20 cellular contexts compared by ENCODE assay signal in the genomic region with DNA sequence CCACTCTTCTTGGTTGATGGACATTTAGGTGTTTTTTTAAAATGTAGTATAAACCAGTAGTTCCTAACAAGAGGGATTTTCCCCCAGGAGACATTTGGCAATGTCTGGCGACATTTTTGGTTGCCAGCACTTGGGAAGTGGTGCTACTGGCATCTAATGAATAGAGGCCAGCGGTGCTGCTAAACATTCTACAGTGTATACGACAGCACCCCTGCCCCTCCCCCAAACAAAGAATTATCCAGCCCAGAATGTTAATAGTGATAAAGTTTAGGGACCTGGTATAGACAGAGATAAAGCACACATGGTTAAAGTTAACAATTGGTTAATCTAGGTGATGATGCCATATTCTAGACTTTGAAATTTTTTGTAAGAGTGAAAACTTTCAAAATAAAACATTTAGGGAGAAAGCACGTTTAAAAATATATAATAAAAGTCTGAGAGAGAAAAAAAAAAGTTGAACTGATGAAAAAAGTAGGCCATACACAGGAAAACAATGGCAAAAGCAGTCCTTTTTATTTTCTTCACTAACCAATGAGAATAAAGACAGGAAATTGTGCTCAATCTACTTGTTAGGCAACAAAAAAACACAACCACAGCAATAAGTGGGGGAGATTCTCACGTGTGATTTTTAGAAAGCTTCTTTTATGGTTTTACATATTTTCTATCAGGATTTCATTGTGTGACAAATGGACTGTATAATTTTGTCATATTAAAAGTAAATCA. TPM values are rescaled to one million over a fixed set of nuclear protein-coding genes. Genes with fewer than 3 reads are reported as not detected.
DNase-seq lines count a peak whose midpoint lies in the region; ATAC-seq, FAIRE-seq and TF ChIP-seq lines count a peak whose summit lies in the region.
"Had no signal": no experiment of that assay in that cellular context is flagged by ENCODE, and none has a peak within 500 bp of the region (broad histone marks: within the 10 kb centered on the region; RNA-seq: fewer than 3 reads in every experiment).

No MANE protein-coding gene starts in this region.

- H3K9ac ChIP-seq in DND-41 (ENCODE audit: low read depth, low read length) (no peak overlapping the region), neural progenitor cell (no peak overlapping the region)

- H3K79me2 ChIP-seq in DND-41 (ENCODE audit: insufficient read depth, low read length) (no peaks in the 10 kb centered on the region), neural progenitor cell (ENCODE audit: low read depth) (no peaks in the 10 kb centered on the region)

- H3K27ac ChIP-seq in DND-41 (ENCODE audit: low read length) (no peak overlapping the region), neural progenitor cell (no peak overlapping the region)
- H3K27ac ChIP-seq: foreskin keratinocyte, RWPE1 had no signal

- H3K27ac Mint-ChIP-seq in T-helper 17 cell (peak overlapping the region; percentile 85), neural progenitor cell (no peak overlapping the region)
- H3K27ac Mint-ChIP-seq: activated CD8-positive, alpha-beta memory T cell treated with anti-CD3 and anti-CD28 coated beads, Interleukin-2, amount 10 ng/mL, durations not matched to agents 7 days and 5 days; HFFc6; WTC11 had no signal

- H3F3A ChIP-seq in neural progenitor cell (ENCODE audit: low read depth) = peaks cover 9% of the 10 kb centered on the region

- peak; percentile 29 for DNase-seq in NOMO-1 treated with DMSO at 0.1 percent for 48 hours (lab: John Stamatoyannopoulos, UW; ENCODE audit: unreplicated experiment)
- DNase-seq in NOMO-1 treated with dmso at 0.1 percent for 144 hours (lab: John Stamatoyannopoulos, UW; ENCODE audit: unreplicated experiment) = no peak
- DNase-seq in DND-41 = no peak
- no peak for DNase-seq in T-helper 17 cell
- peak; percentile 11 for DNase-seq in neural progenitor cell (ENCODE audit: low spot score)
- DNase-seq in HTR-8/SVneo (ENCODE audit: insufficient read length, low spot score) = no peak
- DNase-seq: activated CD8-positive, alpha-beta memory T cell treated with anti-CD3 and anti-CD28 coated beads, Interleukin-2, amount 10 ng/mL, durations not matched to agents 7 days and 5 days; activated gamma-delta T cell; aorta; foreskin keratinocyte; HFFc6; left cardiac atrium; midbrain; NCI-H774; stimulated activated CD4-positive, alpha-beta T cell treated with anti-CD3 and anti-CD28 coated beads, Interleukin-4, amount 100 ng/mL, for 1 hour; substantia nigra had no signal

- peaks cover 3% of the 10 kb centered on the region for H3K36me3 Mint-ChIP-seq in T-helper 17 cell (ENCODE audit: low read depth)
- H3K36me3 Mint-ChIP-seq in neural progenitor cell = no peaks in the 10 kb centered on the region
- H3K36me3 Mint-ChIP-seq: activated CD8-positive, alpha-beta memory T cell treated with anti-CD3 and anti-CD28 coated beads, Interleukin-2, amount 10 ng/mL, durations not matched to agents 7 days and 5 days; WTC11 had no signal

- no peaks in the 10 kb centered on the region for H3K9me3 Mint-ChIP-seq in neural progenitor cell
- H3K9me3 Mint-ChIP-seq: HFFc6, WTC11 had no signal

- H3K4me1 ChIP-seq in DND-41 (ENCODE audit: insufficient read depth, low read length) (peaks cover 9% of the 10 kb centered on the region), neural progenitor cell (no peaks in the 10 kb centered on the region)
- H3K4me1 ChIP-seq: foreskin keratinocyte had no signal

- peak overlapping the region; percentile 54; the same call in 1 of the 2 replicates for H2AFZ ChIP-seq in DND-41 (ENCODE audit: low read depth, low read length)
- H2AFZ ChIP-seq in neural progenitor cell (replicated peaks) = no peak overlapping the region

- H3K4me3 Mint-ChIP-seq in T-helper 17 cell (peak overlapping the region; percentile 3), neural progenitor cell (no peak overlapping the region)
- H3K4me3 Mint-ChIP-seq: activated CD8-positive, alpha-beta memory T cell treated with anti-CD3 and anti-CD28 coated beads, Interleukin-2, amount 10 ng/mL, durations not matched to agents 7 days and 5 days; HFFc6; WTC11 had no signal

- no peaks in the 10 kb centered on the region for H3K9me3 ChIP-seq in DND-41 (ENCODE audit: insufficient read depth, low read length, severe bottlenecking)
- no peaks in the 10 kb centered on the region for H3K9me3 ChIP-seq in T-helper 17 cell (ENCODE audit: control insufficient read depth, low read length, poor library complexity, severe bottlenecking)
- H3K9me3 ChIP-seq in neural progenitor cell (ENCODE audit: low read depth) = no peaks in the 10 kb centered on the region

- H3K27me3 Mint-ChIP-seq in T-helper 17 cell (no peaks in the 10 kb centered on the region), neural progenitor cell (ENCODE audit: insufficient read depth, low read depth) (peaks cover 3% of the 10 kb centered on the region)
- H3K27me3 Mint-ChIP-seq: activated CD8-positive, alpha-beta memory T cell treated with anti-CD3 and anti-CD28 coated beads, Interleukin-2, amount 10 ng/mL, durations not matched to agents 7 days and 5 days had no signal

- H3K4me3 ChIP-seq in DND-41 (ENCODE audit: low read depth in 1 of 2, low read length in 2 of 2) (no peak overlapping the region), neural progenitor cell (no peak overlapping the region)

- TF ChIP-seq CTCF in DND-41 (IDR thresholded peaks at IDR 0.05; ENCODE audit: borderline replicate concordance, extremely low read depth, low read length, poor library complexity, severe bottlenecking) = no peak
- no peak for TF ChIP-seq CTCF in neural progenitor cell (IDR thresholded peaks at IDR 0.05)

- H3K27me3 ChIP-seq in DND-41 (ENCODE audit: insufficient read depth, low read length, poor library complexity) = no peaks in the 10 kb centered on the region
- H3K27me3 ChIP-seq in neural progenitor cell = no peaks in the 10 kb centered on the region
- H3K27me3 ChIP-seq: foreskin keratinocyte had no signal

- H4K20me1 ChIP-seq in DND-41 (ENCODE audit: insufficient read depth, low read length) (no peaks in the 10 kb centered on the region), neural progenitor cell (ENCODE audit: low read depth) (no peaks in the 10 kb centered on the region)

- ATAC-seq in DND-41 (ENCODE audit: insufficient read depth, low read depth) (peak; percentile 35; the same call in 1 of the 3 replicates), T-helper 17 cell (peak; percentile 84), GM21528 (IDR thresholded peaks at IDR 0.05; ENCODE audit: low FRiP score, unreplicated experiment) (no peak), esophagus mucosa (no peak)
- ATAC-seq: activated CD8-positive, alpha-beta memory T cell treated with anti-CD3 and anti-CD28 coated beads, Interleukin-2, amount 10 ng/mL, durations not matched to agents 7 days and 5 days; foreskin keratinocyte; WTC11 had no signal

- H3K4me1 Mint-ChIP-seq in T-helper 17 cell (peaks cover 22% of the 10 kb centered on the region), neural progenitor cell (no peaks in the 10 kb centered on the region)
- H3K4me1 Mint-ChIP-seq: WTC11 had no signal

- FAIRE-seq in HTR-8/SVneo (lab: Jason Lieb, UNC) = no peak

- H3K36me3 ChIP-seq in DND-41 (ENCODE audit: insufficient read depth, low read length) = no peaks in the 10 kb centered on the region
- H3K36me3 ChIP-seq in neural progenitor cell = no peaks in the 10 kb centered on the region

- no peak overlapping the region for H3K4me2 ChIP-seq in DND-41 (ENCODE audit: insufficient read depth, low read length)
- no peak overlapping the region for H3K4me2 ChIP-seq in neural progenitor cell

RNA-seq across cellular contexts. Expression of gene FBXO48, which starts 14.8 kb away (rescaled TPM):
- 1 to 10 TPM; 1.5 to 1.7 TPM for total RNA-seq in T-helper 17 cell
- 2.7 and 2.9 TPM in 2 replicates for total RNA-seq in neural progenitor cell (ENCODE audit: low replicate concordance)
- 1.00 TPM for total RNA-seq in esophagus mucosa

RNA-seq across cellular contexts. Expression of gene APLF, which starts 15.1 kb away (rescaled TPM):
- total RNA-seq in T-helper 17 cell (1 to 10 TPM; 5.3 to 6.4 TPM), neural progenitor cell (ENCODE audit: low replicate concordance) (9.8 and 16.9 TPM in 2 replicates), esophagus mucosa (4.2 TPM)

Comparison
In these comparisons a context has a peak if more than half of its experiments do, and no peak if none do; other contexts are left out.
1. DNase-seq: peak in NOMO-1 treated with DMSO at 0.1 percent for 48 hours (single experiment) and neural progenitor cell (single experiment); none in NOMO-1 treated with dmso at 0.1 percent for 144 hours (single experiment), DND-41 (single experiment), T-helper 17 cell (0 of 3) and HTR-8/SVneo (single experiment).
2. ATAC-seq: peak in DND-41 (single experiment) and T-helper 17 cell (single experiment); none in GM21528 (single experiment) and esophagus mucosa (single experiment).